In genomic region chr7:82600601-82601000, GRCh38 we compare ENCODE assay signal across 15 cellular contexts.
DNase-seq lines count a peak whose midpoint lies in the region; ATAC-seq and TF ChIP-seq lines count a peak whose summit lies in the region.
"Had no signal": no experiment of that assay in that cellular context is flagged by ENCODE, and none has a peak within 500 bp of the region (broad histone marks: within the 10 kb centered on the region; RNA-seq: fewer than 3 reads in every experiment).

No MANE protein-coding gene starts in this region.

- H3K9me3 ChIP-seq in DND-41 (ENCODE audit: insufficient read depth, low read length, severe bottlenecking), result no peaks in the 10 kb centered on the region
- no peaks in the 10 kb centered on the region for H3K9me3 ChIP-seq in neural cell (ENCODE audit: low read length)
- H3K9me3 ChIP-seq in upper lobe of left lung, result no peaks in the 10 kb centered on the region
- H3K9me3 ChIP-seq: psoas muscle, thoracic aorta had no signal

- CTCF ChIA-PET in WTC11 (lab: Charles Lee), result interaction anchor here (0.6 to 1.2 kb wide), 2 partner anchors 29 to 54 kb away, joined by 4 to 6 read pairs; no protein-coding TSS in a partner anchor

- no peaks in the 10 kb centered on the region for H3K9me2 ChIP-seq in neural cell (ENCODE audit: insufficient read depth, low read length)

- H4K20me1 ChIP-seq in DND-41 (ENCODE audit: insufficient read depth, low read length), result no peaks in the 10 kb centered on the region
- no peaks in the 10 kb centered on the region for H4K20me1 ChIP-seq in neural cell (ENCODE audit: insufficient read depth)

- no peaks in the 10 kb centered on the region for H3K36me3 ChIP-seq in DND-41 (ENCODE audit: insufficient read depth, low read length)
- no peaks in the 10 kb centered on the region for H3K36me3 ChIP-seq in neural cell (ENCODE audit: insufficient read depth, low read length)
- no peaks in the 10 kb centered on the region for H3K36me3 ChIP-seq in upper lobe of left lung
- H3K36me3 ChIP-seq: thoracic aorta had no signal

- H2AFZ ChIP-seq in DND-41 (ENCODE audit: low read depth, low read length), result no peak overlapping the region
- no peak overlapping the region for H2AFZ ChIP-seq in neural cell (ENCODE audit: low read depth, low read length)

- H3K9ac ChIP-seq in DND-41 (ENCODE audit: low read depth, low read length) (no peak overlapping the region), neural cell (ENCODE audit: low read length) (no peak overlapping the region)

- no peak overlapping the region for H3K4me3 ChIP-seq in DND-41 (ENCODE audit: low read depth in 1 of 2, low read length in 2 of 2)
- H3K4me3 ChIP-seq in neural cell (ENCODE audit: low read length), result peak overlapping the region; percentile 13
- no peak overlapping the region for H3K4me3 ChIP-seq in upper lobe of left lung
- H3K4me3 ChIP-seq: psoas muscle, SK-N-MC, thoracic aorta had no signal

- no peaks in the 10 kb centered on the region for H3F3A ChIP-seq in neural cell (ENCODE audit: insufficient read depth, low read length, poor library complexity, severe bottlenecking)

- POLR2A ChIA-PET in WTC11 (lab: Charles Lee), result no interaction called here

- H3K36me3 Mint-ChIP-seq in WTC11, result peaks cover 6% of the 10 kb centered on the region

- H3K4me2 ChIP-seq in DND-41 (ENCODE audit: insufficient read depth, low read length), result no peak overlapping the region
- peak overlapping the region; percentile 10 for H3K4me2 ChIP-seq in neural cell (ENCODE audit: low read length)

- H3K27ac Mint-ChIP-seq in WTC11, result no peak overlapping the region; the same call in 1 of the 2 replicates
- H3K27ac Mint-ChIP-seq: dendritic cell treated with granulocyte-macrophage colony-stimulating factor and Interleukin-4, amounts not matched to agents 40 ng/mL and 50 ng/mL, for 4 days had no signal

- peaks cover 22% of the 10 kb centered on the region for H3K4me1 Mint-ChIP-seq in WTC11

- no peak overlapping the region for H3K4me3 Mint-ChIP-seq in WTC11
- H3K4me3 Mint-ChIP-seq: dendritic cell treated with granulocyte-macrophage colony-stimulating factor and Interleukin-4, amounts not matched to agents 40 ng/mL and 50 ng/mL, for 4 days had no signal

- DNase-seq in DND-41 (no peak), NCI-H187 treated with DMSO at 0.1 percent for 48 hours (lab: John Stamatoyannopoulos, UW) (peak; percentile 80), WTC11 (ENCODE audit: low spot score) (no peak), upper lobe of left lung (no peak), NCI-H526 treated with DMSO at 0.1 percent for 48 hours (lab: John Stamatoyannopoulos, UW) (no peak)
- DNase-seq: activated CD4-positive, alpha-beta T cell treated with anti-CD3 and anti-CD28 coated beads, Interleukin-2, amount 50 U/mL, for 4 hours; mammary epithelial cell; NCI-H2029 treated with DMSO at 0.1 percent for 48 hours; psoas muscle had no signal

- peaks cover 13% of the 10 kb centered on the region for H3K9me3 Mint-ChIP-seq in WTC11
- H3K9me3 Mint-ChIP-seq: dendritic cell treated with granulocyte-macrophage colony-stimulating factor and Interleukin-4, amounts not matched to agents 40 ng/mL and 50 ng/mL, for 4 days had no signal

- no peak for TF ChIP-seq POLR2A in upper lobe of left lung (IDR thresholded peaks at IDR 0.05)

- H3K27ac ChIP-seq in DND-41 (ENCODE audit: low read length), result no peak overlapping the region
- peak overlapping the region; percentile 38 for H3K27ac ChIP-seq in neural cell (ENCODE audit: low read length)
- H3K27ac ChIP-seq in upper lobe of left lung, result no peak overlapping the region
- H3K27ac ChIP-seq: psoas muscle, SK-N-MC, thoracic aorta had no signal

- no peaks in the 10 kb centered on the region for H3K27me3 ChIP-seq in DND-41 (ENCODE audit: insufficient read depth, low read length, poor library complexity)
- no peaks in the 10 kb centered on the region for H3K27me3 ChIP-seq in neural cell (ENCODE audit: insufficient read depth, low read depth, low read length)
- H3K27me3 ChIP-seq in upper lobe of left lung, result no peaks in the 10 kb centered on the region

- ATAC-seq in DND-41 (ENCODE audit: insufficient read depth, low read depth), result no peak
- ATAC-seq in WTC11, result peak; percentile 60; the same call in 1 of the 2 replicates
- ATAC-seq in GM18858 (IDR thresholded peaks at IDR 0.05; ENCODE audit: unreplicated experiment), result no peak
- ATAC-seq in upper lobe of left lung (ENCODE audit: low FRiP score in 2 of 2), result no peak
- ATAC-seq in HG02884 (IDR thresholded peaks at IDR 0.05; ENCODE audit: unreplicated experiment), result no peak
- ATAC-seq: psoas muscle had no signal

- peak; percentile 39 for TF ChIP-seq EP300 in neural cell (conservative IDR thresholded peaks at IDR 0.05; ENCODE audit: poor library complexity, severe bottlenecking)
- TF ChIP-seq EP300 in upper lobe of left lung (IDR thresholded peaks at IDR 0.05), result no peak

- no peaks in the 10 kb centered on the region for H3K27me3 Mint-ChIP-seq in WTC11 (ENCODE audit: low read depth)
- H3K27me3 Mint-ChIP-seq: dendritic cell treated with granulocyte-macrophage colony-stimulating factor and Interleukin-4, amounts not matched to agents 40 ng/mL and 50 ng/mL, for 4 days had no signal

- no peaks in the 10 kb centered on the region for H3K4me1 ChIP-seq in DND-41 (ENCODE audit: insufficient read depth, low read length)
- no peaks in the 10 kb centered on the region for H3K4me1 ChIP-seq in upper lobe of left lung
- H3K4me1 ChIP-seq: psoas muscle had no signal

- TF ChIP-seq CTCF in DND-41 (IDR thresholded peaks at IDR 0.05; ENCODE audit: borderline replicate concordance, extremely low read depth, low read length, poor library complexity, severe bottlenecking) (peak; percentile 16), WTC11 (IDR thresholded peaks at IDR 0.05) (no peak), neural cell (IDR thresholded peaks at IDR 0.05; ENCODE audit: poor library complexity, severe bottlenecking) (peak; percentile 40), upper lobe of left lung (IDR thresholded peaks at IDR 0.05) (no peak)

- no peaks in the 10 kb centered on the region for H3K79me2 ChIP-seq in DND-41 (ENCODE audit: insufficient read depth, low read length)
- no peaks in the 10 kb centered on the region for H3K79me2 ChIP-seq in neural cell (replicated peaks; ENCODE audit: insufficient read depth, low read length)

- WGBS in upper lobe of left lung, 2 donors, result 59 to 65% methylated on average over 3 of the region's 3 CpGs

- TF ChIP-seq RAD21 in neural cell (conservative IDR thresholded peaks at IDR 0.05), result peak; percentile 22

TF ChIP-seq in WTC11, 78 proteins besides CTCF, POLR2A, EP300 and RAD21 (continues in another document):
- no peak for TF ChIP-seq CREM (CRISPR knock-in tag; IDR thresholded peaks at IDR 0.05)

TF ChIP-seq in neural cell, 6 proteins besides CTCF, POLR2A, EP300 and RAD21:
- TF ChIP-seq TAF1 (IDR thresholded peaks at IDR 0.05; ENCODE audit: low read depth) (no peak), EZH2 (IDR thresholded peaks at IDR 0.05; ENCODE audit: borderline replicate concordance, insufficient read depth, low read length, poor library complexity, severe bottlenecking) (no peak), REST (IDR thresholded peaks at IDR 0.05; ENCODE audit: borderline replicate concordance) (no peak), POLR2AphosphoS5 (IDR thresholded peaks at IDR 0.05) (no peak), SMC3 (conservative IDR thresholded peaks at IDR 0.05; ENCODE audit: poor library complexity) (peak; percentile 25), MXI1 (conservative IDR thresholded peaks at IDR 0.05; ENCODE audit: poor library complexity, severe bottlenecking) (no peak)

Comparison
In these comparisons a context has a peak if more than half of its experiments do, and no peak if none do; other contexts are left out.
1. CTCF ChIP-seq: peak in DND-41 (single experiment) and neural cell (single experiment); none in WTC11 (single experiment) and upper lobe of left lung (0 of 6).